In the genomic region with DNA sequence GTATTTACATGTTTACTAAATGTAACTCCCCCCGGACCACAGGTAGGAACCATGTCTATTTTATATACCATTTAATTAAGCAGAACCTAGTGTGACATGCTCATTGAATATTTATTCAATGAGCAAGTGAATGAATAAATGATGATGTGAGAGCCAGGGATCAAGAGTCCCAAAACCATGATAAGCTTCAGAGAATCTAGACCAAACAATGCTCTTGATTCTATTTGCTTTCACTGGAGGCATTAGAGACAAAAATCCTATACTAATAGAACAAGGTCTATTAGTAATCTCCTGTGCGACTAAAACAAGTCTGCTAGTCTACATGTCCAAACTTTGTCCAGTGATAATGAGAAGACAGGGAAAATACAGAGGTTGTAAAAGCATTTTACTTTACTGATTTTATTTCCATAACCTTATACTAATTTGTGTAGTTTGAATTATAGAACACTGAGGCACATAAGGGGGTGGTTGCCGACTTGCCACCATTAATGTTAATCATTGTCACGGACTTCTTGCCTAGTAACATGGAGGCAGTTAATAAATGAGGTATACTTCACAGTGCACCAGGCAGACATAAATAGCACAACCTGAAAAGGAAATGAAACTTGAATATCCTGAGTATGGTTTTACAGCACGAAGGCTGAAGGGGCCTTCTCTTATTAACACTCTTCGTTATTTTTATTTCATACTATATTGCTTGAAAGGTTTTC, we compare ENCODE assay signal across 1 cellular context.
TF ChIP-seq lines count a peak whose summit lies in the region.

No MANE protein-coding gene starts in this region.

TF ChIP-seq in GM23338, 12 proteins besides CTCF, POLR2A, EP300 and RAD21 (continued from another document):
- TF ChIP-seq, protein P1, sequence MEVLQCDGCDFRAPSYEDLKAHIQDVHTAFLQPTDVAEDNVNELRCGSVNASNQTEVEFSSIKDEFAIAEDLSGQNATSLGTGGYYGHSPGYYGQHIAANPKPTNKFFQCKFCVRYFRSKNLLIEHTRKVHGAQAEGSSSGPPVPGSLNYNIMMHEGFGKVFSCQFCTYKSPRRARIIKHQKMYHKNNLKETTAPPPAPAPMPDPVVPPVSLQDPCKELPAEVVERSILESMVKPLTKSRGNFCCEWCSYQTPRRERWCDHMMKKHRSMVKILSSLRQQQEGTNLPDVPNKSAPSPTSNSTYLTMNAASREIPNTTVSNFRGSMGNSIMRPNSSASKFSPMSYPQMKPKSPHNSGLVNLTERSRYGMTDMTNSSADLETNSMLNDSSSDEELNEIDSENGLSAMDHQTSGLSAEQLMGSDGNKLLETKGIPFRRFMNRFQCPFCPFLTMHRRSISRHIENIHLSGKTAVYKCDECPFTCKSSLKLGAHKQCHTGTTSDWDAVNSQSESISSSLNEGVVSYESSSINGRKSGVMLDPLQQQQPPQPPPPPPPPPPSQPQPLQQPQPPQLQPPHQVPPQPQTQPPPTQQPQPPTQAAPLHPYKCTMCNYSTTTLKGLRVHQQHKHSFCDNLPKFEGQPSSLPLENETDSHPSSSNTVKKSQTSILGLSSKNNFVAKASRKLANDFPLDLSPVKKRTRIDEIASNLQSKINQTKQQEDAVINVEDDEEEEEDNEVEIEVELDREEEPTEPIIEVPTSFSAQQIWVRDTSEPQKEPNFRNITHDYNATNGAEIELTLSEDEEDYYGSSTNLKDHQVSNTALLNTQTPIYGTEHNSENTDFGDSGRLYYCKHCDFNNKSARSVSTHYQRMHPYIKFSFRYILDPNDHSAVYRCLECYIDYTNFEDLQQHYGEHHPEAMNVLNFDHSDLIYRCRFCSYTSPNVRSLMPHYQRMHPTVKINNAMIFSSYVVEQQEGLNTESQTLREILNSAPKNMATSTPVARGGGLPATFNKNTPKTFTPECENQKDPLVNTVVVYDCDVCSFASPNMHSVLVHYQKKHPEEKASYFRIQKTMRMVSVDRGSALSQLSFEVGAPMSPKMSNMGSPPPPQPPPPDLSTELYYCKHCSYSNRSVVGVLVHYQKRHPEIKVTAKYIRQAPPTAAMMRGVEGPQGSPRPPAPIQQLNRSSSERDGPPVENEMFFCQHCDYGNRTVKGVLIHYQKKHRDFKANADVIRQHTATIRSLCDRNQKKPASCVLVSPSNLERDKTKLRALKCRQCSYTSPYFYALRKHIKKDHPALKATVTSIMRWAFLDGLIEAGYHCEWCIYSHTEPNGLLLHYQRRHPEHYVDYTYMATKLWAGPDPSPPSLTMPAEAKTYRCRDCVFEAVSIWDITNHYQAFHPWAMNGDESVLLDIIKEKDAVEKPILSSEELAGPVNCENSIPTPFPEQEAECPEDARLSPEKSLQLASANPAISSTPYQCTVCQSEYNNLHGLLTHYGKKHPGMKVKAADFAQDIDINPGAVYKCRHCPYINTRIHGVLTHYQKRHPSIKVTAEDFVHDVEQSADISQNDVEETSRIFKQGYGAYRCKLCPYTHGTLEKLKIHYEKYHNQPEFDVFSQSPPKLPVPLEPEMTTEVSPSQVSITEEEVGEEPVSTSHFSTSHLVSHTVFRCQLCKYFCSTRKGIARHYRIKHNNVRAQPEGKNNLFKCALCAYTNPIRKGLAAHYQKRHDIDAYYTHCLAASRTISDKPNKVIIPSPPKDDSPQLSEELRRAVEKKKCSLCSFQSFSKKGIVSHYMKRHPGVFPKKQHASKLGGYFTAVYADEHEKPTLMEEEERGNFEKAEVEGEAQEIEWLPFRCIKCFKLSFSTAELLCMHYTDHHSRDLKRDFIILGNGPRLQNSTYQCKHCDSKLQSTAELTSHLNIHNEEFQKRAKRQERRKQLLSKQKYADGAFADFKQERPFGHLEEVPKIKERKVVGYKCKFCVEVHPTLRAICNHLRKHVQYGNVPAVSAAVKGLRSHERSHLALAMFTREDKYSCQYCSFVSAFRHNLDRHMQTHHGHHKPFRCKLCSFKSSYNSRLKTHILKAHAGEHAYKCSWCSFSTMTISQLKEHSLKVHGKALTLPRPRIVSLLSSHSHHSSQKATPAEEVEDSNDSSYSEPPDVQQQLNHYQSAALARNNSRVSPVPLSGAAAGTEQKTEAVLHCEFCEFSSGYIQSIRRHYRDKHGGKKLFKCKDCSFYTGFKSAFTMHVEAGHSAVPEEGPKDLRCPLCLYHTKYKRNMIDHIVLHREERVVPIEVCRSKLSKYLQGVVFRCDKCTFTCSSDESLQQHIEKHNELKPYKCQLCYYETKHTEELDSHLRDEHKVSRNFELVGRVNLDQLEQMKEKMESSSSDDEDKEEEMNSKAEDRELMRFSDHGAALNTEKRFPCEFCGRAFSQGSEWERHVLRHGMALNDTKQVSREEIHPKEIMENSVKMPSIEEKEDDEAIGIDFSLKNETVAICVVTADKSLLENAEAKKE (CRISPR knock-in tag; IDR thresholded peaks at IDR 0.05) = no peak
- TF ChIP-seq JUNB (IDR thresholded peaks at IDR 0.05; ENCODE audit: unreplicated experiment) (no peak), EZH2phosphoT487 (IDR thresholded peaks at IDR 0.05; ENCODE audit: unreplicated experiment) (no peak)
- TF ChIP-seq, protein P2, sequence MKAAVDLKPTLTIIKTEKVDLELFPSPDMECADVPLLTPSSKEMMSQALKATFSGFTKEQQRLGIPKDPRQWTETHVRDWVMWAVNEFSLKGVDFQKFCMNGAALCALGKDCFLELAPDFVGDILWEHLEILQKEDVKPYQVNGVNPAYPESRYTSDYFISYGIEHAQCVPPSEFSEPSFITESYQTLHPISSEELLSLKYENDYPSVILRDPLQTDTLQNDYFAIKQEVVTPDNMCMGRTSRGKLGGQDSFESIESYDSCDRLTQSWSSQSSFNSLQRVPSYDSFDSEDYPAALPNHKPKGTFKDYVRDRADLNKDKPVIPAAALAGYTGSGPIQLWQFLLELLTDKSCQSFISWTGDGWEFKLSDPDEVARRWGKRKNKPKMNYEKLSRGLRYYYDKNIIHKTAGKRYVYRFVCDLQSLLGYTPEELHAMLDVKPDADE (IDR thresholded peaks at IDR 0.05) = no peak
